16 cellular contexts compared by ENCODE assay signal in genomic region chr9:115359011-115359780, GRCh38.
"Had no signal": no experiment of that assay in that cellular context is flagged by ENCODE, and none has a peak within 500 bp of the region (broad histone marks: within the 10 kb centered on the region; RNA-seq: fewer than 3 reads in every experiment).

No MANE protein-coding gene starts in this region.

- H3K9me3 ChIP-seq: gastrocnemius medialis, ovary, prostate gland, thoracic aorta, vagina had no signal

- ATAC-seq: activated CD8-positive, alpha-beta T cell treated with anti-CD3 and anti-CD28 coated beads, Interleukin-2, amount 10 ng/mL, durations not matched to agents 7 days and 5 days; activated naive CD4-positive, alpha-beta T cell treated with anti-CD3 and anti-CD28 coated beads, Interleukin-2, amount 50 U/mL, for 72 hours; gastrocnemius medialis; naive thymus-derived CD4-positive, alpha-beta T cell had no signal

- H3K27me3 ChIP-seq: brain microvascular endothelial cell, gastrocnemius medialis, ovary, vagina had no signal

- H3K36me3 ChIP-seq: brain microvascular endothelial cell, gastrocnemius medialis, ovary, prostate gland, thoracic aorta, vagina had no signal

- H3K27ac ChIP-seq: brain microvascular endothelial cell, gastrocnemius medialis, ovary, prostate gland, thoracic aorta, vagina had no signal

- H3K4me1 ChIP-seq: gastrocnemius medialis, prostate gland, vagina had no signal

- H3K4me3 ChIP-seq: gastrocnemius medialis, ovary, prostate gland, thoracic aorta, vagina had no signal

- DNase-seq: activated CD4-positive, alpha-beta T cell treated with anti-CD3 and anti-CD28 coated beads for 1 hour; activated CD4-positive, alpha-beta T cell treated with anti-CD3 and anti-CD28 coated beads, Interleukin-2, amount 50 U/mL, for 1 hour; activated CD8-positive, alpha-beta T cell treated with anti-CD3 and anti-CD28 coated beads, Interleukin-2, amount 10 ng/mL, durations not matched to agents 7 days and 5 days; activated gamma-delta T cell treated with Interleukin-2 at 50 U/mL for 16 hours; aorta; brain microvascular endothelial cell; effector memory CD4-positive, alpha-beta T cell; gastrocnemius medialis; naive thymus-derived CD4-positive, alpha-beta T cell; ovary; stimulated activated CD4-positive, alpha-beta T cell treated with anti-CD3 and anti-CD28 coated beads, Interleukin-4, amount 100 ng/mL, for 24 hours; stimulated activated naive CD4-positive, alpha-beta T cell treated with Interleukin-2 at 50 U/mL for 16 hours had no signal
